Comparison of ENCODE assay signal across 27 cellular contexts in the genomic region with DNA sequence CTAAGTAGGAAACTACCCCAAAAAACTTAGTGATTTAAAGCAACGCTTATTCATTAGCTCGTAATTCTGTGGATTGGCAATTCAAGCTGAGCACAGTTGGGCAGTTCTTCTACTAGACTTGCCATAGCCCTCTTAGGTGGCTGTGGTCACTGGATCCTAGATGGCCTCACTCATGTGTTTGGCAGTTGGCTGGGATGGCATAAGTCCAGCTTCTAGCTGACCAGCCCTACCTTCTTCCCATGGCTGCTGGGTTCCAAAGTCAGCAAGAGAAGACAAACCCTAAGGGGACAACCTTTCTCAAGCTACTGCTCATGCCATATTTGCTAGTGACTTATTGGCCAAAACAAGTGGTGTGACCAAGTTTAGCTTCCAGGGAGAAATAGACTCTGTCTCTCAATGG.
A peak's percentile ranks its signal among the peaks of the same experiment; 100 is the strongest.
DNase-seq lines count a peak whose midpoint lies in the region; ATAC-seq and TF ChIP-seq lines count a peak whose summit lies in the region.
"Had no signal": no experiment of that assay in that cellular context is flagged by ENCODE, and none has a peak within 500 bp of the region (broad histone marks: within the 10 kb centered on the region; RNA-seq: fewer than 3 reads in every experiment).

No MANE protein-coding gene starts in this region.

- H3K4me1 ChIP-seq in left ventricle myocardium inferior, result peaks cover 5% of the 10 kb centered on the region
- H3K4me1 ChIP-seq in sigmoid colon, result peaks cover 0 to 23% (median 9%) of the 10 kb centered on the region in 4 donors
- H3K4me1 ChIP-seq in spleen, result no peaks in the 10 kb centered on the region
- H3K4me1 ChIP-seq: gastrocnemius medialis, thyroid gland had no signal

- H3K4me3 ChIP-seq in left ventricle myocardium inferior (no peak overlapping the region), sigmoid colon (no peak overlapping the region), spleen (no peak overlapping the region)
- H3K4me3 ChIP-seq: BLaER1 treated with 17β-estradiol and CSF1 and Interleukin-3, amounts not matched to agents 10 nM and 100 nM; gastrocnemius medialis; mucosa of descending colon; SK-N-MC; thyroid gland had no signal

- TF ChIP-seq EP300 in sigmoid colon (IDR thresholded peaks at IDR 0.05), result no peak

- no peaks in the 10 kb centered on the region for H3K9me3 ChIP-seq in left ventricle myocardium inferior (replicated peaks)
- H3K9me3 ChIP-seq in sigmoid colon, result no peaks in the 10 kb centered on the region
- H3K9me3 ChIP-seq in spleen, result no peaks in the 10 kb centered on the region
- H3K9me3 ChIP-seq: BLaER1 treated with 17β-estradiol and CSF1 and Interleukin-3, amounts not matched to agents 10 nM and 100 nM; gastrocnemius medialis; mucosa of descending colon; thyroid gland had no signal

- peak overlapping the region; percentile 67 for H3K27ac ChIP-seq in left ventricle myocardium inferior (replicated peaks)
- H3K27ac ChIP-seq in sigmoid colon, result peak overlapping the region in 2 of 4 donors; percentile 48 to 56
- H3K27ac ChIP-seq in caudate nucleus (ENCODE audit: low read depth, low read length), result no peak overlapping the region
- H3K27ac ChIP-seq in spleen, result peak overlapping the region in 1 of 8 donors; percentile 36
- H3K27ac ChIP-seq: BLaER1 treated with 17β-estradiol and CSF1 and Interleukin-3, amounts not matched to agents 10 nM and 100 nM; RWPE1; SK-N-MC; thyroid gland had no signal

- no peaks in the 10 kb centered on the region for H3K36me3 ChIP-seq in left ventricle myocardium inferior
- H3K36me3 ChIP-seq in sigmoid colon, result no peaks in the 10 kb centered on the region
- H3K36me3 ChIP-seq in spleen, result no peaks in the 10 kb centered on the region
- H3K36me3 ChIP-seq: BLaER1 treated with 17β-estradiol and CSF1 and Interleukin-3, amounts not matched to agents 10 nM and 100 nM; gastrocnemius medialis; thyroid gland had no signal

- DNase-seq in EH (ENCODE audit: low read depth) (peak; percentile 61), M059J (ENCODE audit: low read depth) (peak; percentile 74), left ventricle myocardium inferior (no peak), sigmoid colon (peak; percentile 45), caudate nucleus (lab: John Stamatoyannopoulos, UW) (no peak), spleen (no peak), COLO668 (lab: John Stamatoyannopoulos, UW; ENCODE audit: unreplicated experiment) (no peak)
- DNase-seq: activated CD4-positive, alpha-beta T cell treated with anti-CD3 and anti-CD28 coated beads, Interleukin-2, amount 50 U/mL, for 48 hours; activated naive CD8-positive, alpha-beta T cell treated with anti-CD3 and anti-CD28 coated beads, Interleukin-2, amount 50 U/mL, for 24 hours; activated T-cell treated with anti-CD3 and anti-CD28 coated beads, Interleukin-2, amount 50 U/mL, for 72 hours; DMS53; gastrocnemius medialis; GF-D8; kidney glomerular epithelial cell; mucosa of descending colon; NCI-H1048; NCI-H1694; NCI-H446 treated with DMSO at 0.1 percent for 48 hours; NCI-H774; stimulated activated CD4-positive, alpha-beta T cell treated with anti-CD3 and anti-CD28 coated beads, Interleukin-2, amount 100 ng/mL, for 48 hours; stimulated activated naive CD8-positive, alpha-beta T cell treated with anti-CD3 and anti-CD28 coated beads, Interleukin-15, amount 100 ng/mL, for 72 hours; thyroid gland had no signal

- TF ChIP-seq CTCF in left ventricle myocardium inferior (IDR thresholded peaks at IDR 0.05; ENCODE audit: borderline replicate concordance) (no peak), sigmoid colon (IDR thresholded peaks at IDR 0.05) (no peak), spleen (IDR thresholded peaks at IDR 0.05 in 8 of 11, conservative IDR thresholded peaks at IDR 0.05 in 3 of 11) (no peak)

- H3K27me3 ChIP-seq in left ventricle myocardium inferior (ENCODE audit: low read depth), result no peaks in the 10 kb centered on the region
- no peaks in the 10 kb centered on the region for H3K27me3 ChIP-seq in sigmoid colon
- peaks cover 0 to 20% (median 0%) of the 10 kb centered on the region in 7 donors for H3K27me3 ChIP-seq in spleen (replicated peaks in 1 of 7)
- H3K27me3 ChIP-seq: BLaER1 treated with 17β-estradiol and CSF1 and Interleukin-3, amounts not matched to agents 10 nM and 100 nM; gastrocnemius medialis; thyroid gland had no signal

- ATAC-seq in HG03520 (IDR thresholded peaks at IDR 0.05; ENCODE audit: unreplicated experiment), result no peak
- ATAC-seq: activated naive CD8-positive, alpha-beta T cell treated with anti-CD3 and anti-CD28 coated beads, Interleukin-2, amount 50 U/mL, for 24 hours; activated T-cell treated with anti-CD3 and anti-CD28 coated beads, Interleukin-2, amount 50 U/mL, for 72 hours; esophagus mucosa; mucosa of descending colon; stimulated activated naive CD8-positive, alpha-beta T cell treated with anti-CD3 and anti-CD28 coated beads, Interleukin-15, amount 100 ng/mL, for 72 hours had no signal

- TF ChIP-seq POLR2A in sigmoid colon (IDR thresholded peaks at IDR 0.05), result no peak
- no peak for TF ChIP-seq POLR2A in spleen (IDR thresholded peaks at IDR 0.05)

- intact Hi-C loops in left ventricle myocardium inferior (cut with micrococcal nuclease), result no loop called here
- intact Hi-C loops in sigmoid colon (cut with DNase I), result no loop called here
- intact Hi-C loops in spleen (cut with DNase I; ENCODE audit: low total_unique reads), result no loop called here

- 88 to 92% methylated on average over 2 of the region's 2 CpGs for WGBS in sigmoid colon, 2 donors
- WGBS in spleen, 5 donors, result 84 to 100% (median 89%) methylated on average over 2 of the region's 2 CpGs

Comparison
In these comparisons a context has a peak if more than half of its experiments do, and no peak if none do; other contexts are left out.
1. DNase-seq: peak in EH (single experiment), M059J (single experiment) and sigmoid colon (single experiment); none in left ventricle myocardium inferior (single experiment), caudate nucleus (0 of 61), spleen (single experiment) and COLO668 (single experiment).